In genomic region chr2:177478029-177478428, GRCh38 we compare ENCODE assay signal across 24 cellular contexts.
"Had no signal": no experiment of that assay in that cellular context is flagged by ENCODE, and none has a peak within 500 bp of the region (broad histone marks: within the 10 kb centered on the region; RNA-seq: fewer than 3 reads in every experiment).

No MANE protein-coding gene starts in this region.

- H3K4me1 ChIP-seq: upper lobe of right lung had no signal

- ATAC-seq: activated CD8-positive, alpha-beta T cell treated with anti-CD3 and anti-CD28 coated beads, Interleukin-2, amount 10 ng/mL, durations not matched to agents 7 days and 5 days; left lobe of liver; upper lobe of right lung had no signal

- H3K9me3 ChIP-seq: upper lobe of right lung had no signal

- H3K36me3 ChIP-seq: cardiac muscle cell had no signal

- DNase-seq: activated B cell treated with CpG ODN at 0.5 μM for 24 hours; activated CD4-positive, alpha-beta T cell treated with anti-CD3 and anti-CD28 coated beads for 4 hours; activated CD8-positive, alpha-beta memory T cell treated with anti-CD3 and anti-CD28 coated beads, Interleukin-2, amount 50 U/mL, for 48 hours; activated CD8-positive, alpha-beta T cell treated with anti-CD3 and anti-CD28 coated beads, Interleukin-2, amount 10 ng/mL, durations not matched to agents 7 days and 5 days; activated effector memory CD4-positive, alpha-beta T cell treated with Interleukin-2 at 50 U/mL for 16 hours; activated naive CD4-positive, alpha-beta T cell treated with anti-CD3 and anti-CD28 coated beads, Interleukin-2, amount 50 U/mL, for 16 hours; activated T-cell treated with anti-CD3 and anti-CD28 coated beads, Interleukin-2, amount 50 U/mL, for 48 hours; dermis blood vessel endothelial cell; effector memory CD4-positive, alpha-beta T cell; foreskin melanocyte; glutamatergic neuron; hypothalamus; islet precursor cell; mammary epithelial cell; occipital lobe; posterior cingulate gyrus; retina; stimulated activated CD4-positive, alpha-beta T cell treated with anti-CD3 and anti-CD28 coated beads, Interleukin-12 subunit alpha, Interleukin-12 subunit beta, amount 100 ng/mL, for 4 hours; stimulated activated CD4-positive, alpha-beta T cell treated with anti-CD3 and anti-CD28 coated beads, Interleukin-1b, Interleukin-23, amount 100 ng/mL, for 48 hours; stimulated activated CD8-positive, alpha-beta memory T cell treated with anti-CD3 and anti-CD28 coated beads, Interleukin-4, amount 100 ng/mL, for 48 hours; stimulated activated naive CD4-positive, alpha-beta T cell; upper lobe of right lung had no signal

- H3K27me3 ChIP-seq: cardiac muscle cell, upper lobe of right lung had no signal

- H3K4me3 ChIP-seq: cardiac muscle cell, upper lobe of right lung had no signal

- H3K27ac ChIP-seq: cardiac muscle cell, upper lobe of right lung had no signal
